In genomic region chr11:58573451-58574104, GRCh38 we compare ENCODE assay signal across 8 cellular contexts. TPM values are rescaled to one million over a fixed set of nuclear protein-coding genes. Genes with fewer than 3 reads are reported as not detected.
DNase-seq lines count a peak whose midpoint lies in the region; ATAC-seq and TF ChIP-seq lines count a peak whose summit lies in the region.

No MANE protein-coding gene starts in this region.

- in situ Hi-C loops in brain microvascular endothelial cell (cut with HindIII; ENCODE audit: low pct_ligation_motif_present, low sequenced_read_pairs): no loop called here

- peak overlapping the region; percentile 97 to 98 for H3K27ac Mint-ChIP-seq in stimulated activated naive CD8-positive, alpha-beta T cell treated with anti-CD3 and anti-CD28 coated beads, Interleukin-15, amount 100 ng/mL, for 72 hours

- peak overlapping the region; percentile 81 for H3K27ac ChIP-seq in brain microvascular endothelial cell

- H3K4me3 Mint-ChIP-seq in stimulated activated naive CD8-positive, alpha-beta T cell treated with anti-CD3 and anti-CD28 coated beads, Interleukin-15, amount 100 ng/mL, for 72 hours: peak overlapping the region; percentile 78 to 93

- peaks cover 55% of the 10 kb centered on the region for H3K4me1 ChIP-seq in mononuclear cell (ENCODE audit: insufficient read depth, low read length)

- peak; percentile 52 for ATAC-seq in stimulated activated naive CD8-positive, alpha-beta T cell treated with anti-CD3 and anti-CD28 coated beads, Interleukin-15, amount 100 ng/mL, for 72 hours

- peaks cover 42% of the 10 kb centered on the region for H3K4me1 Mint-ChIP-seq in stimulated activated naive CD8-positive, alpha-beta T cell treated with anti-CD3 and anti-CD28 coated beads, Interleukin-15, amount 100 ng/mL, for 72 hours

- H3K9me3 Mint-ChIP-seq in stimulated activated naive CD8-positive, alpha-beta T cell treated with anti-CD3 and anti-CD28 coated beads, Interleukin-15, amount 100 ng/mL, for 72 hours: no peaks in the 10 kb centered on the region

- H3K36me3 ChIP-seq in brain microvascular endothelial cell (replicated peaks): no peaks in the 10 kb centered on the region

- TF ChIP-seq CTCF in brain microvascular endothelial cell (IDR thresholded peaks at IDR 0.05; ENCODE audit: low read depth, low read length, missing control alignments): no peak

- H3K27me3 Mint-ChIP-seq in stimulated activated naive CD8-positive, alpha-beta T cell treated with anti-CD3 and anti-CD28 coated beads, Interleukin-15, amount 100 ng/mL, for 72 hours: no peaks in the 10 kb centered on the region

- no peaks in the 10 kb centered on the region for H3K9me3 ChIP-seq in mononuclear cell (ENCODE audit: low read depth, low read length)

- H3K27me3 ChIP-seq in brain microvascular endothelial cell (replicated peaks): no peaks in the 10 kb centered on the region
- no peaks in the 10 kb centered on the region for H3K27me3 ChIP-seq in mononuclear cell (ENCODE audit: insufficient read depth, low read length)

- H3K4me3 ChIP-seq in brain microvascular endothelial cell (ENCODE audit: low read depth, low read length) (no peak overlapping the region), mononuclear cell (ENCODE audit: low read length) (peak overlapping the region; percentile 51)

- DNase-seq in DMS53 (lab: John Stamatoyannopoulos, UW) (peak; percentile 1), DMS53 treated with DMSO at 0.1 percent for 48 hours (lab: John Stamatoyannopoulos, UW; ENCODE audit: unreplicated experiment) (no peak), HK-2 (ENCODE audit: unreplicated experiment) (peak; percentile 15), T-helper 22 cell (ENCODE audit: low read depth) (peak; percentile 57), brain microvascular endothelial cell (peak; percentile 88), NCI-H345 treated with DMSO at 0.1 percent for 48 hours (lab: John Stamatoyannopoulos, UW; ENCODE audit: unreplicated experiment) (no peak)
- DNase-seq in stimulated activated naive CD8-positive, alpha-beta T cell treated with anti-CD3 and anti-CD28 coated beads, Interleukin-15, amount 100 ng/mL, for 72 hours: peak; percentile 58 to 75

RNA-seq across cellular contexts. Expression of gene LPXN, which starts 2.1 kb away (rescaled TPM):
- 50.8 TPM for total RNA-seq in mononuclear cell

RNA-seq across cellular contexts. Expression of gene ZFP91, which starts 5.3 kb away (rescaled TPM):
- total RNA-seq in mononuclear cell: 81.6 TPM

RNA-seq across cellular contexts. Expression of gene CNTF, which starts 48.9 kb away (rescaled TPM):
- total RNA-seq in mononuclear cell: 7.8 TPM

Comparison
In these comparisons a context has a peak if more than half of its experiments do, and no peak if none do; other contexts are left out.
1. DNase-seq: peak in DMS53 (single experiment), HK-2 (single experiment), T-helper 22 cell (single experiment), brain microvascular endothelial cell (single experiment) and stimulated activated naive CD8-positive, alpha-beta T cell treated with anti-CD3 and anti-CD28 coated beads, Interleukin-15, amount 100 ng/mL, for 72 hours (2 of 2); none in DMS53 treated with DMSO at 0.1 percent for 48 hours (single experiment) and NCI-H345 treated with DMSO at 0.1 percent for 48 hours (single experiment).